Comparison of ENCODE assay signal across 9 cellular contexts in genomic region chr1:53237638-53238037, GRCh38. TPM values are rescaled to one million over a fixed set of nuclear protein-coding genes. Genes with fewer than 3 reads are reported as not detected.
DNase-seq lines count a peak whose midpoint lies in the region; ATAC-seq and TF ChIP-seq lines count a peak whose summit lies in the region.
"Had no signal": no experiment of that assay in that cellular context is flagged by ENCODE, and none has a peak within 500 bp of the region (broad histone marks: within the 10 kb centered on the region; RNA-seq: fewer than 3 reads in every experiment).

No MANE protein-coding gene starts in this region.

- H3K9me2 ChIP-seq in hepatocyte (replicated peaks; ENCODE audit: insufficient read depth): no peaks in the 10 kb centered on the region

- DNase-seq in DMS 273 (lab: John Stamatoyannopoulos, UW; ENCODE audit: unreplicated experiment) (peak; percentile 30), DMS 273 treated with DMSO at 0.1 percent for 48 hours (lab: John Stamatoyannopoulos, UW) (no peak), hepatocyte (ENCODE audit: low spot score) (no peak), UCSD-AML1 (lab: John Stamatoyannopoulos, UW; ENCODE audit: unreplicated experiment) (no peak), GDM1 (lab: John Stamatoyannopoulos, UW) (no peak)
- no peak for DNase-seq in stimulated activated effector memory CD8-positive, alpha-beta T cell treated with anti-CD3 and anti-CD28 coated beads, Interleukin-12 subunit alpha, Interleukin-12 subunit beta, amount 100 ng/mL, for 72 hours (ENCODE audit: low spot score in 2 of 2)
- DNase-seq: 8988T had no signal

- 57% methylated on average over 8 of the region's 8 CpGs for WGBS in hepatocyte (ENCODE audit: low lambda C conversion rate, missing lambda C conversion rate)

- H3K4me1 ChIP-seq in hepatocyte (ENCODE audit: insufficient read depth): peaks cover 17% of the 10 kb centered on the region

- H3K27ac ChIP-seq in VCaP (peak overlapping the region; percentile 74; the same call in 1 of the 2 replicates), hepatocyte (peak overlapping the region; percentile 82)

- H3K4me1 Mint-ChIP-seq in stimulated activated effector memory CD8-positive, alpha-beta T cell treated with anti-CD3 and anti-CD28 coated beads, Interleukin-12 subunit alpha, Interleukin-12 subunit beta, amount 100 ng/mL, for 72 hours: peaks cover 27% of the 10 kb centered on the region

- H3K27ac Mint-ChIP-seq in stimulated activated effector memory CD8-positive, alpha-beta T cell treated with anti-CD3 and anti-CD28 coated beads, Interleukin-12 subunit alpha, Interleukin-12 subunit beta, amount 100 ng/mL, for 72 hours: peak overlapping the region; percentile 98

- no peaks in the 10 kb centered on the region for H3K27me3 ChIP-seq in hepatocyte

- H3K36me3 Mint-ChIP-seq in stimulated activated effector memory CD8-positive, alpha-beta T cell treated with anti-CD3 and anti-CD28 coated beads, Interleukin-12 subunit alpha, Interleukin-12 subunit beta, amount 100 ng/mL, for 72 hours: peaks cover 60% of the 10 kb centered on the region

- peaks cover 30% of the 10 kb centered on the region for H3K79me2 ChIP-seq in hepatocyte

- TF ChIP-seq CTCF in VCaP (conservative IDR thresholded peaks at IDR 0.05) (no peak), hepatocyte (IDR thresholded peaks at IDR 0.05; ENCODE audit: poor library complexity) (no peak)

- H3K36me3 ChIP-seq in hepatocyte (replicated peaks; ENCODE audit: insufficient read depth, low read depth): no peaks in the 10 kb centered on the region

- H3K4me3 ChIP-seq in hepatocyte: peak overlapping the region; percentile 63

- no peaks in the 10 kb centered on the region for H3K9me3 Mint-ChIP-seq in stimulated activated effector memory CD8-positive, alpha-beta T cell treated with anti-CD3 and anti-CD28 coated beads, Interleukin-12 subunit alpha, Interleukin-12 subunit beta, amount 100 ng/mL, for 72 hours

- H3K4me3 Mint-ChIP-seq in stimulated activated effector memory CD8-positive, alpha-beta T cell treated with anti-CD3 and anti-CD28 coated beads, Interleukin-12 subunit alpha, Interleukin-12 subunit beta, amount 100 ng/mL, for 72 hours: peak overlapping the region; percentile 97

- peak overlapping the region; percentile 88 for H3K4me2 ChIP-seq in hepatocyte

- no peaks in the 10 kb centered on the region for H4K20me1 ChIP-seq in hepatocyte (ENCODE audit: insufficient read depth, poor library complexity, severe bottlenecking)

- no peak for ATAC-seq in stimulated activated effector memory CD8-positive, alpha-beta T cell treated with anti-CD3 and anti-CD28 coated beads, Interleukin-12 subunit alpha, Interleukin-12 subunit beta, amount 100 ng/mL, for 72 hours
- no peak for ATAC-seq in GM18498 (IDR thresholded peaks at IDR 0.05; ENCODE audit: unreplicated experiment)

- peak overlapping the region; percentile 75 for H2AFZ ChIP-seq in hepatocyte

- H3K9me3 ChIP-seq in hepatocyte (ENCODE audit: low read depth): no peaks in the 10 kb centered on the region

RNA-seq across cellular contexts. Expression of gene MAGOH, which starts 0.7 kb away (rescaled TPM):
- total RNA-seq in hepatocyte: 28.4 and 31.8 TPM in 2 replicates
- polyA plus RNA-seq in hepatocyte: 26.7 and 35.2 TPM in 2 replicates

RNA-seq across cellular contexts. Expression of gene CZIB, which starts 17.2 kb away (rescaled TPM):
- 40.7 and 51.9 TPM in 2 replicates for total RNA-seq in hepatocyte
- polyA plus RNA-seq in hepatocyte: 53.9 and 61.0 TPM in 2 replicates

RNA-seq across cellular contexts. Expression of gene CPT2, which starts 41.0 kb away (rescaled TPM):
- total RNA-seq in hepatocyte: 25.0 and 29.3 TPM in 2 replicates
- 22.8 and 29.1 TPM in 2 replicates for polyA plus RNA-seq in hepatocyte
